In genomic region chr1:171313835-171314320, GRCh38 we compare ENCODE assay signal across 8 cellular contexts. TPM values are rescaled to one million over a fixed set of nuclear protein-coding genes. Genes with fewer than 3 reads are reported as not detected.
DNase-seq lines count a peak whose midpoint lies in the region; ATAC-seq and TF ChIP-seq lines count a peak whose summit lies in the region.

TSS of gene FMO4 (plus strand) at chr1:171314183. CDS start at chr1:171319826, 5,643 bp downstream.

- peaks cover 0 to 16% (median 4%) of the 10 kb centered on the region in 9 donors for H3K36me3 ChIP-seq in heart left ventricle

- intact Hi-C loops in heart left ventricle (cut with DNase I): loop anchor here (1.0 to 10.0 kb wide), 11 partner anchors 67 to 349 kb away; partner anchors contain the start of gene FMO1 (in 3 of the 10)

- DNase-seq in NCI-H1105 (lab: John Stamatoyannopoulos, UW): peak; percentile 92
- DNase-seq in SKM-1 (lab: John Stamatoyannopoulos, UW; ENCODE audit: unreplicated experiment): peak; percentile 100
- peak; percentile 74 for DNase-seq in activated naive CD8-positive, alpha-beta T cell treated with anti-CD3 and anti-CD28 coated beads, Interleukin-2, amount 50 U/mL, for 16 hours (ENCODE audit: low read depth, low spot score)
- DNase-seq in heart left ventricle: peak in 4 of 5 donors; percentile 90 to 97 (median 93)
- peak; percentile 58 for DNase-seq in progenitor cell of endocrine pancreas (ENCODE audit: low spot score, unreplicated experiment)
- DNase-seq in ureter (ENCODE audit: low spot score): peak; percentile 96

- ATAC-seq in HG02678 (IDR thresholded peaks at IDR 0.05; ENCODE audit: unreplicated experiment): peak; percentile 100
- peak; percentile 100 for ATAC-seq in heart left ventricle

- no peaks in the 10 kb centered on the region for H3K9me3 Mint-ChIP-seq in progenitor cell of endocrine pancreas (ENCODE audit: low read depth)

- WGBS in heart left ventricle, 4 donors: 0 to 1% (median 0%) methylated on average over 10 of the region's 10 CpGs

- TF ChIP-seq CTCF in GM12872 (IDR thresholded peaks at IDR 0.05; ENCODE audit: insufficient read depth, low read depth, low read length) (peak; percentile 80), heart left ventricle (IDR thresholded peaks at IDR 0.05) (peak; percentile 68 to 93 (median 85)), progenitor cell of endocrine pancreas (IDR thresholded peaks at IDR 0.05; ENCODE audit: unreplicated experiment) (peak; percentile 91)

- no peaks in the 10 kb centered on the region for H3K27me3 ChIP-seq in heart left ventricle

- peak within 1 kb of the TSS in 11 of 12 donors; percentile 29 to 59 (median 45) for H3K4me3 ChIP-seq in heart left ventricle

- peak within 1 kb of the TSS in 11 of 12 donors; percentile 38 to 83 (median 65) for H3K27ac ChIP-seq in heart left ventricle

- peak within 1 kb of the TSS; percentile 88 for H3K27ac Mint-ChIP-seq in progenitor cell of endocrine pancreas

- H3K4me1 Mint-ChIP-seq in progenitor cell of endocrine pancreas (ENCODE audit: low read depth): peaks cover 9% of the 10 kb centered on the region

- H3K27me3 Mint-ChIP-seq in progenitor cell of endocrine pancreas: no peaks in the 10 kb centered on the region

- peaks cover 0 to 8% (median 2%) of the 10 kb centered on the region in 12 donors for H3K9me3 ChIP-seq in heart left ventricle

- TF ChIP-seq POLR2A in heart left ventricle (IDR thresholded peaks at IDR 0.05): peak in 1 of 2 donors; percentile 24

- peak within 1 kb of the TSS; percentile 71 for H3K4me3 Mint-ChIP-seq in progenitor cell of endocrine pancreas (ENCODE audit: low read depth)

- peaks cover 0 to 25% (median 7%) of the 10 kb centered on the region in 12 donors for H3K4me1 ChIP-seq in heart left ventricle

- H3K36me3 Mint-ChIP-seq in progenitor cell of endocrine pancreas (ENCODE audit: insufficient read depth): peaks cover 5% of the 10 kb centered on the region

RNA-seq across cellular contexts. Expression of gene FMO4, which starts in this region (rescaled TPM):
- total RNA-seq in heart left ventricle (10 to 100 TPM in 1 of 9 donors, 1 to 10 TPM in 8; 2.7 to 10.1 (median 5.9) TPM), progenitor cell of endocrine pancreas (3.7 and 4.5 TPM in 2 replicates), ureter (5.1 TPM)
- 1 to 10 TPM; 1.9 to 4.9 TPM for polyA plus RNA-seq in heart left ventricle

Comparison
In these comparisons a context has a peak if more than half of its experiments do, and no peak if none do; other contexts are left out.
1. Peak in every context shown above with its lines: DNase-seq, ATAC-seq, H3K4me3 ChIP-seq and H3K27ac ChIP-seq.